In the genomic region with DNA sequence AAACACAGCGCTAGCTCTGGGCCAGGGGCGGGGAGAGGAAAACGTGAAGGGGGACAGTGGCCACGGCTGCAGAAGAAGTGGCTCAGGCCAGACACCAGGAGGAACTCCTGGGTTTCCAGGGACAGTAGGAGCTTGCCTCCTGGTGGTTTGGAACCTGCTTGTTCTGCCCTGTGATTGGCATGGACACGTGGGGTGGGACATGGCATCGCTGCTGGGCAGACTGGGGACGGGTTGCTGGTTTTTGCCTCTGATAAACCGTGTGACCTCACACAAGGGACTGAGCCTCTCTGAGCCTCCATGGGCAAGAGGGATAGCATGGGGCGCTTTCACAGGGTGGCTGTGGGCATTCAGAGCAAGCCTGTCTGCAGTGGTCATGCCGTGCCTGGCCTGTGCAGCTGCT, we compare ENCODE assay signal across 18 cellular contexts. TPM values are rescaled to one million over a fixed set of nuclear protein-coding genes. Genes with fewer than 3 reads are reported as not detected.
DNase-seq lines count a peak whose midpoint lies in the region; ATAC-seq, FAIRE-seq and TF ChIP-seq lines count a peak whose summit lies in the region.
"Had no signal": no experiment of that assay in that cellular context is flagged by ENCODE, and none has a peak within 500 bp of the region (broad histone marks: within the 10 kb centered on the region; RNA-seq: fewer than 3 reads in every experiment).

No MANE protein-coding gene starts in this region.

- H3K79me1 ChIP-seq in neuronal stem cell (ENCODE audit: low read depth, low read length) = peaks cover 7% of the 10 kb centered on the region

- H3K9ac ChIP-seq in BLaER1 treated with 17β-estradiol and CSF1 and Interleukin-3, amounts not matched to agents 10 nM and 100 nM = no peak overlapping the region
- H3K9ac ChIP-seq in astrocyte (ENCODE audit: low read length) (no peak overlapping the region), neuronal stem cell (ENCODE audit: low read depth, low read length, poor library complexity) (peak overlapping the region; percentile 3), MM.1S (ENCODE audit: low read length) (no peak overlapping the region)
- H3K9ac ChIP-seq: KMS-11 had no signal

- H4K20me1 ChIP-seq in BLaER1 treated with 17β-estradiol and CSF1 and Interleukin-3, amounts not matched to agents 10 nM and 100 nM = peaks cover 0 to 95% (median 65%) of the 10 kb centered on the region in 11 experiments; a peak in 17 of 22 replicates
- H4K20me1 ChIP-seq in astrocyte (ENCODE audit: insufficient read depth, low read length) (peaks cover 6% of the 10 kb centered on the region), MM.1S (ENCODE audit: insufficient read depth, low read length) (no peaks in the 10 kb centered on the region)

- DNase-seq in GM13977 (ENCODE audit: low spot score) (peak; percentile 64), astrocyte (ENCODE audit: low read depth) (no peak), neuronal stem cell (ENCODE audit: low spot score) (no peak), NCI-H1930 (lab: John Stamatoyannopoulos, UW) (no peak), MM.1S (no peak), right lobe of liver (no peak)
- DNase-seq: DMS79 treated with DMSO at 0.1 percent for 48 hours, NCI-H1417 treated with DMSO at 0.1 percent for 48 hours, NCI-H187 treated with DMSO at 0.1 percent for 48 hours, NCI-H345, NCI-H526, Peyer's patch had no signal

- H4K8ac ChIP-seq in neuronal stem cell (ENCODE audit: low read depth, low read length) = no peak overlapping the region

- H4K91ac ChIP-seq in neuronal stem cell (ENCODE audit: low read depth, low read length, poor library complexity) = no peak overlapping the region

- H3K9me3 Mint-ChIP-seq in astrocyte (ENCODE audit: unreplicated experiment) = no peaks in the 10 kb centered on the region
- H3K9me3 Mint-ChIP-seq: CD8-positive, alpha-beta T cell; GM23338; T-helper 2 cell treated with Interferon-gamma antibody and Interleukin-4, amounts not matched to agents 5 μg/mL and 100 μg/mL, for 36 hours had no signal

- H3K36me3 Mint-ChIP-seq in astrocyte (ENCODE audit: low read depth, unreplicated experiment) = no peaks in the 10 kb centered on the region
- H3K36me3 Mint-ChIP-seq: CD8-positive, alpha-beta T cell had no signal

- H3K36me3 ChIP-seq in BLaER1 treated with 17β-estradiol and CSF1 and Interleukin-3, amounts not matched to agents 10 nM and 100 nM = no peaks in the 10 kb centered on the region
- H3K36me3 ChIP-seq in astrocyte (ENCODE audit: insufficient read depth, low read length) (no peaks in the 10 kb centered on the region), neuronal stem cell (replicated peaks in 1 of 2; ENCODE audit: control insufficient read depth in 2 of 2, insufficient read depth in 2 of 2, low read length in 2 of 2) (no peaks in the 10 kb centered on the region), MM.1S (replicated peaks; ENCODE audit: insufficient read depth, low read length) (no peaks in the 10 kb centered on the region), right lobe of liver (no peaks in the 10 kb centered on the region)
- H3K36me3 ChIP-seq: Peyer's patch had no signal

- H3K27ac ChIP-seq in BLaER1 treated with 17β-estradiol and CSF1 and Interleukin-3, amounts not matched to agents 10 nM and 100 nM = no peak overlapping the region
- H3K27ac ChIP-seq in astrocyte (ENCODE audit: low read depth, low read length) = no peak overlapping the region
- H3K27ac ChIP-seq in neuronal stem cell (replicated peaks; ENCODE audit: low read length) = no peak overlapping the region
- H3K27ac ChIP-seq in MM.1S (ENCODE audit: low read length) = no peak overlapping the region
- no peak overlapping the region for H3K27ac ChIP-seq in right lobe of liver
- H3K27ac ChIP-seq: KMS-11, Peyer's patch had no signal

- H3K9me3 ChIP-seq in BLaER1 treated with 17β-estradiol and CSF1 and Interleukin-3, amounts not matched to agents 10 nM and 100 nM (replicated peaks in 1 of 11) = no peaks in the 10 kb centered on the region
- H3K9me3 ChIP-seq in astrocyte (ENCODE audit: insufficient read depth, low read depth, low read length) (no peaks in the 10 kb centered on the region), neuronal stem cell (replicated peaks in 1 of 2; ENCODE audit: control insufficient read depth in 2 of 2, insufficient read depth in 1 of 2, low read depth in 1 of 2, low read length in 2 of 2) (no peaks in the 10 kb centered on the region), MM.1S (replicated peaks; ENCODE audit: insufficient read depth, low read length) (no peaks in the 10 kb centered on the region), right lobe of liver (no peaks in the 10 kb centered on the region)
- H3K9me3 ChIP-seq: Peyer's patch had no signal

- FAIRE-seq in astrocyte (lab: Jason Lieb, UNC) = no peak

- H2BK120ac ChIP-seq in neuronal stem cell (ENCODE audit: low read depth, low read length) = no peak overlapping the region

- no peak overlapping the region for H2AFZ ChIP-seq in astrocyte (ENCODE audit: low read depth, low read length)
- no peak overlapping the region for H2AFZ ChIP-seq in neuronal stem cell (ENCODE audit: low read length)
- no peak overlapping the region for H2AFZ ChIP-seq in MM.1S (ENCODE audit: low read length)
- H2AFZ ChIP-seq: GM23338 had no signal

- no peaks in the 10 kb centered on the region for H3K79me2 ChIP-seq in astrocyte (ENCODE audit: insufficient read depth, low read length)
- no peaks in the 10 kb centered on the region for H3K79me2 ChIP-seq in MM.1S (ENCODE audit: low read length)

- intact Hi-C loops in right lobe of liver (cut with DNase I) = no loop called here

- in situ Hi-C loops in GM13977 (cut with MboI; ENCODE audit: low pct_unique_long_range_greater_than_20kb, low sequenced_read_pairs, unreplicated experiment) = no loop called here

- TF ChIP-seq POLR2A in right lobe of liver (IDR thresholded peaks at IDR 0.05) = no peak

- no peaks in the 10 kb centered on the region for H3F3A ChIP-seq in MM.1S (ENCODE audit: insufficient read depth, low read length)

- H2BK5ac ChIP-seq in neuronal stem cell (ENCODE audit: low read length) = peak overlapping the region; percentile 29

- no peak overlapping the region for H3K14ac ChIP-seq in neuronal stem cell (ENCODE audit: low read length)

- H2BK12ac ChIP-seq in neuronal stem cell (ENCODE audit: low read length) = no peak overlapping the region

- peaks cover 32 to 99% (median 92%) of the 10 kb centered on the region in 10 experiments for H3K4me1 ChIP-seq in BLaER1 treated with 17β-estradiol and CSF1 and Interleukin-3, amounts not matched to agents 10 nM and 100 nM
- H3K4me1 ChIP-seq in astrocyte (ENCODE audit: insufficient read depth, low read length) = no peaks in the 10 kb centered on the region
- H3K4me1 ChIP-seq in neuronal stem cell (ENCODE audit: control insufficient read depth in 2 of 2, insufficient read depth in 1 of 2, low read depth in 1 of 2, low read length in 2 of 2) = peaks cover 14 to 21% of the 10 kb centered on the region in 2 donors
- no peaks in the 10 kb centered on the region for H3K4me1 ChIP-seq in MM.1S (ENCODE audit: low read length)
- no peaks in the 10 kb centered on the region for H3K4me1 ChIP-seq in right lobe of liver

- no peak overlapping the region for H3K4ac ChIP-seq in neuronal stem cell (ENCODE audit: low read length)

- peak overlapping the region; percentile 35 for H3K18ac ChIP-seq in neuronal stem cell (ENCODE audit: low read length)

- H3K23ac ChIP-seq in neuronal stem cell (ENCODE audit: low read depth, low read length, poor library complexity) = peak overlapping the region; percentile 86

- H3K27ac Mint-ChIP-seq in astrocyte (ENCODE audit: unreplicated experiment) = no peak overlapping the region
- H3K27ac Mint-ChIP-seq: CD8-positive, alpha-beta T cell; GM23338; T-helper 2 cell treated with Interferon-gamma antibody and Interleukin-4, amounts not matched to agents 5 μg/mL and 100 μg/mL, for 36 hours had no signal

- no peak overlapping the region for H3K4me3 ChIP-seq in BLaER1 treated with 17β-estradiol and CSF1 and Interleukin-3, amounts not matched to agents 10 nM and 100 nM
- H3K4me3 ChIP-seq in astrocyte (ENCODE audit: insufficient read depth, low read depth, low read length) (no peak overlapping the region), neuronal stem cell (ENCODE audit: low read length in 2 of 2) (no peak overlapping the region), MM.1S (ENCODE audit: low read length) (no peak overlapping the region), right lobe of liver (no peak overlapping the region)
- H3K4me3 ChIP-seq: GM23338, Peyer's patch had no signal

- TF ChIP-seq CTCF in GM13977 (IDR thresholded peaks at IDR 0.05; ENCODE audit: extremely low read depth, insufficient read depth, missing control alignments) (no peak), astrocyte (IDR thresholded peaks at IDR 0.05; ENCODE audit: insufficient read depth, low read depth, low read length) (no peak), MM.1S (IDR thresholded peaks at IDR 0.05; ENCODE audit: low read length) (no peak), right lobe of liver (IDR thresholded peaks at IDR 0.05) (no peak)

- H3K4me3 Mint-ChIP-seq in astrocyte (ENCODE audit: unreplicated experiment) = peak overlapping the region; percentile 40
- H3K4me3 Mint-ChIP-seq: CD8-positive, alpha-beta T cell; GM23338; T-helper 2 cell treated with Interferon-gamma antibody and Interleukin-4, amounts not matched to agents 5 μg/mL and 100 μg/mL, for 36 hours had no signal

- peaks cover 9% of the 10 kb centered on the region for H3K27me3 Mint-ChIP-seq in astrocyte (ENCODE audit: low read depth, unreplicated experiment)

- no peaks in the 10 kb centered on the region for H3K9me2 ChIP-seq in MM.1S (replicated peaks; ENCODE audit: insufficient read depth, low read length)

- peaks cover 4% of the 10 kb centered on the region for H3K4me1 Mint-ChIP-seq in astrocyte (ENCODE audit: low read depth, unreplicated experiment)
- H3K4me1 Mint-ChIP-seq: GM23338 had no signal

- H3K4me2 ChIP-seq in BLaER1 treated with 17β-estradiol and CSF1 and Interleukin-3, amounts not matched to agents 10 nM and 100 nM = peak overlapping the region in 6 of 11 experiments; percentile 9 to 99 (median 25); a peak in 9 of 22 replicates
- no peak overlapping the region for H3K4me2 ChIP-seq in astrocyte (ENCODE audit: low read length)
- no peak overlapping the region for H3K4me2 ChIP-seq in neuronal stem cell (ENCODE audit: insufficient read depth, low read length, poor library complexity, severe bottlenecking)
- no peak overlapping the region for H3K4me2 ChIP-seq in MM.1S (ENCODE audit: low read depth, low read length)
- H3K4me2 ChIP-seq: GM23338, KMS-11 had no signal

- H2BK15ac ChIP-seq in neuronal stem cell (ENCODE audit: low read length) = no peak overlapping the region

- no CpG with 5 or more reads among the region's 10 CpGs for WGBS in neuronal stem cell (ENCODE audit: extremely low coverage in 2 of 2, insufficient read length in 2 of 2, insufficient replicate concordance in 1 of 2), 2 donors
- 13% methylated on average over 3 of the region's 10 CpGs for WGBS in right lobe of liver (ENCODE audit: insufficient coverage, low coverage, low lambda C conversion rate, missing lambda C conversion rate)

- peaks cover 13 to 77% (median 43%) of the 10 kb centered on the region in 11 experiments for H3K27me3 ChIP-seq in BLaER1 treated with 17β-estradiol and CSF1 and Interleukin-3, amounts not matched to agents 10 nM and 100 nM
- H3K27me3 ChIP-seq in astrocyte (ENCODE audit: insufficient read depth, low read length) (peaks cover 4% of the 10 kb centered on the region), neuronal stem cell (ENCODE audit: control insufficient read depth in 3 of 3, insufficient read depth in 3 of 3, low read depth in 1 of 3, low read length in 3 of 3) (peaks cover 0 to 88% (median 0%) of the 10 kb centered on the region in 3 experiments), MM.1S (replicated peaks; ENCODE audit: insufficient read depth, low read length) (peaks cover 89% of the 10 kb centered on the region), right lobe of liver (peaks cover 0 to 8% of the 10 kb centered on the region in 2 donors)
- H3K27me3 ChIP-seq: Peyer's patch had no signal

- ATAC-seq in right lobe of liver = no peak
- ATAC-seq: Right ventricle myocardium inferior had no signal

- H2AK5ac ChIP-seq in neuronal stem cell (ENCODE audit: low read depth, low read length) = no peak overlapping the region

RNA-seq across cellular contexts. Expression of a gene that starts 7.5 kb away (rescaled TPM):
- 2.0 and 2.2 TPM in 2 replicates for total RNA-seq in astrocyte
- 4.2 TPM for polyA plus RNA-seq in neuronal stem cell (2013, experiment 1 of 2)
- 4.0 TPM for polyA plus RNA-seq in neuronal stem cell (2013, experiment 2 of 2)
- 1 to 10 TPM in 5 of 6 experiments, under 1 TPM in 1; 0.37 to 4.6 (median 2.3) TPM for total RNA-seq in right lobe of liver
- polyA plus RNA-seq: GM23338 had no signal

RNA-seq across cellular contexts. Expression of a gene that starts 56.2 kb away (rescaled TPM):
- total RNA-seq in astrocyte (16.6 and 18.6 TPM in 2 replicates), right lobe of liver (10 to 100 TPM in 3 of 6 experiments, 1 to 10 TPM in 3; 7.4 to 24.3 (median 10.5) TPM)
- polyA plus RNA-seq in neuronal stem cell (2013, experiment 1 of 2) = 12.4 TPM
- 12.5 TPM for polyA plus RNA-seq in neuronal stem cell (2013, experiment 2 of 2)

RNA-seq across cellular contexts. Expression of a gene that starts 57.9 kb away (rescaled TPM):
- 23.1 and 26.3 TPM in 2 replicates for total RNA-seq in astrocyte
- polyA plus RNA-seq in neuronal stem cell (2013, experiment 1 of 2) = 23.5 TPM
- polyA plus RNA-seq in neuronal stem cell (2013, experiment 2 of 2) = 22.7 TPM
- 10 to 100 TPM in 5 of 6 experiments, 1 to 10 TPM in 1; 9.6 to 18.9 (median 13.4) TPM for total RNA-seq in right lobe of liver

Comparison
In these comparisons a context has a peak if more than half of its experiments do, and no peak if none do; other contexts are left out.
1. H3K4me2 ChIP-seq: peak in BLaER1 treated with 17β-estradiol and CSF1 and Interleukin-3, amounts not matched to agents 10 nM and 100 nM (6 of 11); none in astrocyte (single experiment), neuronal stem cell (single experiment) and MM.1S (single experiment).